1 cellular context compared by ENCODE assay signal in the genomic region with DNA sequence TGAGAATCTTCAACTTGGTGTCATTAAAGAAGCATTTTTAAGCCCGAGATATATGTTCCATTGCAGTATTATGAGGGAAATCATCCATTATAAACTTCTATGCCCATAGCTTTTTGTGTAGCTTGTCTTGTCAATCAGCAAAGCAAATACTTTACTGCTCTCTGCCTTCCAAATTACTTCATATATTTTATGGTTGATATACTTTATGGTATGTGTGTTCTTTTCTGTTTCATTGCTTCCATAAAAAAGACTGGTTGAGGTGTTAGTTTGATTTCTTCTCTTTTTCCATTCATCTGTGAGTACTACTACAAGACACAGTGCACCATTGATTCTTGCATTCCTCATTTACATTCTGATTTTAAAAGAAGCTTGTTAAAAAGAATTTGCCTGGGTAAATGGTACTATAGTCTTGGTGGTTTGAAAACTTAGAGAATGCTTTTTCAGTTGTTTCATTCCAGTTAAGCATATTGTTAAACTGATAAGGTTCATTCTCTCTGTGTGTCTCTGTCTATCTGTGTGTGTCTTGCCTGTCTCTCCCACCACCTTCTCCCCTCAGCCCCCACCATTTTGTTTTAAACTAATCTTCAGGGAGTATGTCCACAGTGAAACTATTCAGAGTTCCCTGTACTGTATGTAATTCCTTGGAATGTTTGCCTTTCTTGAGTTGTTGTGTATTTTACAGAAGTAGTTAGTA.
TF ChIP-seq lines count a peak whose summit lies in the region.

No MANE protein-coding gene starts in this region.

TF ChIP-seq in WTC11, 78 proteins besides CTCF, POLR2A, EP300 and RAD21:
- TF ChIP-seq, protein P1, sequence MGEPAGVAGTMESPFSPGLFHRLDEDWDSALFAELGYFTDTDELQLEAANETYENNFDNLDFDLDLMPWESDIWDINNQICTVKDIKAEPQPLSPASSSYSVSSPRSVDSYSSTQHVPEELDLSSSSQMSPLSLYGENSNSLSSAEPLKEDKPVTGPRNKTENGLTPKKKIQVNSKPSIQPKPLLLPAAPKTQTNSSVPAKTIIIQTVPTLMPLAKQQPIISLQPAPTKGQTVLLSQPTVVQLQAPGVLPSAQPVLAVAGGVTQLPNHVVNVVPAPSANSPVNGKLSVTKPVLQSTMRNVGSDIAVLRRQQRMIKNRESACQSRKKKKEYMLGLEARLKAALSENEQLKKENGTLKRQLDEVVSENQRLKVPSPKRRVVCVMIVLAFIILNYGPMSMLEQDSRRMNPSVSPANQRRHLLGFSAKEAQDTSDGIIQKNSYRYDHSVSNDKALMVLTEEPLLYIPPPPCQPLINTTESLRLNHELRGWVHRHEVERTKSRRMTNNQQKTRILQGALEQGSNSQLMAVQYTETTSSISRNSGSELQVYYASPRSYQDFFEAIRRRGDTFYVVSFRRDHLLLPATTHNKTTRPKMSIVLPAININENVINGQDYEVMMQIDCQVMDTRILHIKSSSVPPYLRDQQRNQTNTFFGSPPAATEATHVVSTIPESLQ (CRISPR knock-in tag; IDR thresholded peaks at IDR 0.05) = no peak
- TF ChIP-seq, protein P2, sequence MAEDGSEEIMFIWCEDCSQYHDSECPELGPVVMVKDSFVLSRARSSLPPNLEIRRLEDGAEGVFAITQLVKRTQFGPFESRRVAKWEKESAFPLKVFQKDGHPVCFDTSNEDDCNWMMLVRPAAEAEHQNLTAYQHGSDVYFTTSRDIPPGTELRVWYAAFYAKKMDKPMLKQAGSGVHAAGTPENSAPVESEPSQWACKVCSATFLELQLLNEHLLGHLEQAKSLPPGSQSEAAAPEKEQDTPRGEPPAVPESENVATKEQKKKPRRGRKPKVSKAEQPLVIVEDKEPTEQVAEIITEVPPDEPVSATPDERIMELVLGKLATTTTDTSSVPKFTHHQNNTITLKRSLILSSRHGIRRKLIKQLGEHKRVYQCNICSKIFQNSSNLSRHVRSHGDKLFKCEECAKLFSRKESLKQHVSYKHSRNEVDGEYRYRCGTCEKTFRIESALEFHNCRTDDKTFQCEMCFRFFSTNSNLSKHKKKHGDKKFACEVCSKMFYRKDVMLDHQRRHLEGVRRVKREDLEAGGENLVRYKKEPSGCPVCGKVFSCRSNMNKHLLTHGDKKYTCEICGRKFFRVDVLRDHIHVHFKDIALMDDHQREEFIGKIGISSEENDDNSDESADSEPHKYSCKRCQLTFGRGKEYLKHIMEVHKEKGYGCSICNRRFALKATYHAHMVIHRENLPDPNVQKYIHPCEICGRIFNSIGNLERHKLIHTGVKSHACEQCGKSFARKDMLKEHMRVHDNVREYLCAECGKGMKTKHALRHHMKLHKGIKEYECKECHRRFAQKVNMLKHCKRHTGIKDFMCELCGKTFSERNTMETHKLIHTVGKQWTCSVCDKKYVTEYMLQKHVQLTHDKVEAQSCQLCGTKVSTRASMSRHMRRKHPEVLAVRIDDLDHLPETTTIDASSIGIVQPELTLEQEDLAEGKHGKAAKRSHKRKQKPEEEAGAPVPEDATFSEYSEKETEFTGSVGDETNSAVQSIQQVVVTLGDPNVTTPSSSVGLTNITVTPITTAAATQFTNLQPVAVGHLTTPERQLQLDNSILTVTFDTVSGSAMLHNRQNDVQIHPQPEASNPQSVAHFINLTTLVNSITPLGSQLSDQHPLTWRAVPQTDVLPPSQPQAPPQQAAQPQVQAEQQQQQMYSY (CRISPR knock-in tag; IDR thresholded peaks at IDR 0.05) = no peak
- no peak for TF ChIP-seq ZNF232 (CRISPR knock-in tag; IDR thresholded peaks at IDR 0.05)
- TF ChIP-seq, protein P3, sequence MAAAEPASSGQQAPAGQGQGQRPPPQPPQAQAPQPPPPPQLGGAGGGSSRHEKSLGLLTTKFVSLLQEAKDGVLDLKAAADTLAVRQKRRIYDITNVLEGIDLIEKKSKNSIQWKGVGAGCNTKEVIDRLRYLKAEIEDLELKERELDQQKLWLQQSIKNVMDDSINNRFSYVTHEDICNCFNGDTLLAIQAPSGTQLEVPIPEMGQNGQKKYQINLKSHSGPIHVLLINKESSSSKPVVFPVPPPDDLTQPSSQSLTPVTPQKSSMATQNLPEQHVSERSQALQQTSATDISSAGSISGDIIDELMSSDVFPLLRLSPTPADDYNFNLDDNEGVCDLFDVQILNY (CRISPR knock-in tag; IDR thresholded peaks at IDR 0.05) = no peak
- TF ChIP-seq NFE2L1 (CRISPR knock-in tag; IDR thresholded peaks at IDR 0.05) = no peak
- TF ChIP-seq MXD4 (CRISPR knock-in tag; IDR thresholded peaks at IDR 0.05; ENCODE audit: borderline replicate concordance) = no peak
- TF ChIP-seq TEAD4 (CRISPR knock-in tag; IDR thresholded peaks at IDR 0.05) = no peak
- TF ChIP-seq, protein P4, sequence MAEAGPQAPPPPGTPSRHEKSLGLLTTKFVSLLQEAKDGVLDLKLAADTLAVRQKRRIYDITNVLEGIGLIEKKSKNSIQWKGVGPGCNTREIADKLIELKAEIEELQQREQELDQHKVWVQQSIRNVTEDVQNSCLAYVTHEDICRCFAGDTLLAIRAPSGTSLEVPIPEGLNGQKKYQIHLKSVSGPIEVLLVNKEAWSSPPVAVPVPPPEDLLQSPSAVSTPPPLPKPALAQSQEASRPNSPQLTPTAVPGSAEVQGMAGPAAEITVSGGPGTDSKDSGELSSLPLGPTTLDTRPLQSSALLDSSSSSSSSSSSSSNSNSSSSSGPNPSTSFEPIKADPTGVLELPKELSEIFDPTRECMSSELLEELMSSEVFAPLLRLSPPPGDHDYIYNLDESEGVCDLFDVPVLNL (CRISPR knock-in tag; IDR thresholded peaks at IDR 0.05; ENCODE audit: borderline replicate concordance, low read depth) = no peak
- no peak for TF ChIP-seq ZNF671 (CRISPR knock-in tag; IDR thresholded peaks at IDR 0.05)
- TF ChIP-seq, protein P5, sequence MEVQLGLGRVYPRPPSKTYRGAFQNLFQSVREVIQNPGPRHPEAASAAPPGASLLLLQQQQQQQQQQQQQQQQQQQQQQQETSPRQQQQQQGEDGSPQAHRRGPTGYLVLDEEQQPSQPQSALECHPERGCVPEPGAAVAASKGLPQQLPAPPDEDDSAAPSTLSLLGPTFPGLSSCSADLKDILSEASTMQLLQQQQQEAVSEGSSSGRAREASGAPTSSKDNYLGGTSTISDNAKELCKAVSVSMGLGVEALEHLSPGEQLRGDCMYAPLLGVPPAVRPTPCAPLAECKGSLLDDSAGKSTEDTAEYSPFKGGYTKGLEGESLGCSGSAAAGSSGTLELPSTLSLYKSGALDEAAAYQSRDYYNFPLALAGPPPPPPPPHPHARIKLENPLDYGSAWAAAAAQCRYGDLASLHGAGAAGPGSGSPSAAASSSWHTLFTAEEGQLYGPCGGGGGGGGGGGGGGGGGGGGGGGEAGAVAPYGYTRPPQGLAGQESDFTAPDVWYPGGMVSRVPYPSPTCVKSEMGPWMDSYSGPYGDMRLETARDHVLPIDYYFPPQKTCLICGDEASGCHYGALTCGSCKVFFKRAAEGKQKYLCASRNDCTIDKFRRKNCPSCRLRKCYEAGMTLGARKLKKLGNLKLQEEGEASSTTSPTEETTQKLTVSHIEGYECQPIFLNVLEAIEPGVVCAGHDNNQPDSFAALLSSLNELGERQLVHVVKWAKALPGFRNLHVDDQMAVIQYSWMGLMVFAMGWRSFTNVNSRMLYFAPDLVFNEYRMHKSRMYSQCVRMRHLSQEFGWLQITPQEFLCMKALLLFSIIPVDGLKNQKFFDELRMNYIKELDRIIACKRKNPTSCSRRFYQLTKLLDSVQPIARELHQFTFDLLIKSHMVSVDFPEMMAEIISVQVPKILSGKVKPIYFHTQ (CRISPR knock-in tag; IDR thresholded peaks at IDR 0.05) = no peak
- no peak for TF ChIP-seq GTF2I (CRISPR knock-in tag; conservative IDR thresholded peaks at IDR 0.05)
- TF ChIP-seq, protein P6, sequence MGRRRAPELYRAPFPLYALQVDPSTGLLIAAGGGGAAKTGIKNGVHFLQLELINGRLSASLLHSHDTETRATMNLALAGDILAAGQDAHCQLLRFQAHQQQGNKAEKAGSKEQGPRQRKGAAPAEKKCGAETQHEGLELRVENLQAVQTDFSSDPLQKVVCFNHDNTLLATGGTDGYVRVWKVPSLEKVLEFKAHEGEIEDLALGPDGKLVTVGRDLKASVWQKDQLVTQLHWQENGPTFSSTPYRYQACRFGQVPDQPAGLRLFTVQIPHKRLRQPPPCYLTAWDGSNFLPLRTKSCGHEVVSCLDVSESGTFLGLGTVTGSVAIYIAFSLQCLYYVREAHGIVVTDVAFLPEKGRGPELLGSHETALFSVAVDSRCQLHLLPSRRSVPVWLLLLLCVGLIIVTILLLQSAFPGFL (CRISPR knock-in tag; IDR thresholded peaks at IDR 0.05; ENCODE audit: borderline replicate concordance) = no peak
- TF ChIP-seq, protein P7, sequence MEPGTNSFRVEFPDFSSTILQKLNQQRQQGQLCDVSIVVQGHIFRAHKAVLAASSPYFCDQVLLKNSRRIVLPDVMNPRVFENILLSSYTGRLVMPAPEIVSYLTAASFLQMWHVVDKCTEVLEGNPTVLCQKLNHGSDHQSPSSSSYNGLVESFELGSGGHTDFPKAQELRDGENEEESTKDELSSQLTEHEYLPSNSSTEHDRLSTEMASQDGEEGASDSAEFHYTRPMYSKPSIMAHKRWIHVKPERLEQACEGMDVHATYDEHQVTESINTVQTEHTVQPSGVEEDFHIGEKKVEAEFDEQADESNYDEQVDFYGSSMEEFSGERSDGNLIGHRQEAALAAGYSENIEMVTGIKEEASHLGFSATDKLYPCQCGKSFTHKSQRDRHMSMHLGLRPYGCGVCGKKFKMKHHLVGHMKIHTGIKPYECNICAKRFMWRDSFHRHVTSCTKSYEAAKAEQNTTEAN (CRISPR knock-in tag; IDR thresholded peaks at IDR 0.05) = no peak
- no peak for TF ChIP-seq ZNF317 (CRISPR knock-in tag; IDR thresholded peaks at IDR 0.05; ENCODE audit: borderline replicate concordance, low read depth)
- no peak for TF ChIP-seq ZNF396 (CRISPR knock-in tag; IDR thresholded peaks at IDR 0.05; ENCODE audit: borderline replicate concordance)
- no peak for TF ChIP-seq ZNF121 (CRISPR knock-in tag; IDR thresholded peaks at IDR 0.05)
